Comparison of ENCODE assay signal across 11 cellular contexts in genomic region chr1:61141288-61142044, GRCh38. TPM values are rescaled to one million over a fixed set of nuclear protein-coding genes. Genes with fewer than 3 reads are reported as not detected.
DNase-seq lines count a peak whose midpoint lies in the region; ATAC-seq and TF ChIP-seq lines count a peak whose summit lies in the region.
"Had no signal": no experiment of that assay in that cellular context is flagged by ENCODE, and none has a peak within 500 bp of the region (broad histone marks: within the 10 kb centered on the region; RNA-seq: fewer than 3 reads in every experiment).

No MANE protein-coding gene starts in this region.

- H3K4me1 Mint-ChIP-seq in nephron = peaks cover 61% of the 10 kb centered on the region

- no peaks in the 10 kb centered on the region for H4K20me1 ChIP-seq in mammary epithelial cell (ENCODE audit: insufficient read depth, low read length)

- DNase-seq in DMS53 treated with DMSO at 0.1 percent for 48 hours (lab: John Stamatoyannopoulos, UW; ENCODE audit: unreplicated experiment) = peak; percentile 86
- DNase-seq in NCI-H2196 (lab: John Stamatoyannopoulos, UW; ENCODE audit: unreplicated experiment) = peak; percentile 76
- DNase-seq in mammary epithelial cell = peak; percentile 94
- no peak for DNase-seq in NCI-H82 (lab: John Stamatoyannopoulos, UW)
- DNase-seq: activated T-cell treated with anti-CD3 and anti-CD28 coated beads, Interleukin-2, amount 50 U/mL, for 4 hours; H9; NCI-H524 treated with DMSO at 0.1 percent for 48 hours had no signal

- H3K79me2 ChIP-seq in mammary epithelial cell (ENCODE audit: insufficient read depth, low read length) = peaks cover 27% of the 10 kb centered on the region

- BruUV-seq in mammary epithelial cell (replicated peaks; lab: Mats Ljungman, UMichigan) = no TSS peak

- no peaks in the 10 kb centered on the region for H3K27me3 ChIP-seq in mammary epithelial cell (ENCODE audit: insufficient read depth, low read length)

- no peaks in the 10 kb centered on the region for H3K36me3 ChIP-seq in mammary epithelial cell (ENCODE audit: insufficient read depth, low read length)

- 43% methylated on average over 9 of the region's 9 CpGs for WGBS in mammary epithelial cell (ENCODE audit: low coverage, missing lambda C conversion rate)

- TF ChIP-seq CTCF in mammary epithelial cell (conservative IDR thresholded peaks at IDR 0.05 in 1 of 2, IDR thresholded peaks at IDR 0.05 in 1 of 2; ENCODE audit: extremely low read depth in 1 of 2, insufficient read depth in 1 of 2, low read depth in 1 of 2, low read length in 2 of 2) (no peak), nephron (IDR thresholded peaks at IDR 0.05; ENCODE audit: unreplicated experiment in 3 of 3) (no peak)

- peak overlapping the region; percentile 77 for H3K27ac ChIP-seq in mammary epithelial cell (ENCODE audit: insufficient read depth, low read depth, low read length)

- H3K4me1 ChIP-seq in mammary epithelial cell (ENCODE audit: insufficient read depth, low read length) = peaks cover 42% of the 10 kb centered on the region

- ATAC-seq in HG02798 (IDR thresholded peaks at IDR 0.05; ENCODE audit: poor library complexity, unreplicated experiment) = no peak
- ATAC-seq in GM19023 (IDR thresholded peaks at IDR 0.05; ENCODE audit: unreplicated experiment) = no peak
- ATAC-seq in GM18858 (IDR thresholded peaks at IDR 0.05; ENCODE audit: unreplicated experiment) = no peak
- ATAC-seq: activated T-cell treated with anti-CD3 and anti-CD28 coated beads, Interleukin-2, amount 50 U/mL, for 4 hours had no signal

- dilution Hi-C loops in mammary epithelial cell (cut with HindIII; ENCODE audit: low sequenced_read_pairs) = no loop called here

- no peak overlapping the region for H2AFZ ChIP-seq in mammary epithelial cell (ENCODE audit: low read depth, low read length)

- CTCF ChIA-PET in mammary epithelial cell (lab: Charles Lee; ENCODE audit: low non-redundant PET) = no interaction called here

- peak overlapping the region in 2 of 3 experiments; percentile 48 to 72 for H3K27ac Mint-ChIP-seq in nephron
- H3K27ac Mint-ChIP-seq: H9 had no signal

- intact Hi-C loops in mammary epithelial cell (cut with micrococcal nuclease) = loop anchor here (1.0 to 5.0 kb wide), 5 partner anchors 63 to 311 kb away; no protein-coding TSS in a partner anchor

- no peak overlapping the region for H3K9ac ChIP-seq in mammary epithelial cell (ENCODE audit: insufficient read depth, low read length)

- no peak overlapping the region for H3K4me3 ChIP-seq in mammary epithelial cell (replicated peaks in 1 of 3; ENCODE audit: insufficient read depth in 1 of 3, low read depth in 2 of 3, low read length in 3 of 3)

- peak overlapping the region; percentile 51 for H3K4me2 ChIP-seq in mammary epithelial cell (ENCODE audit: insufficient read depth, low read depth, low read length)

- H3K36me3 Mint-ChIP-seq in nephron (ENCODE audit: low read depth) = peaks cover 36% of the 10 kb centered on the region

- H3K27me3 Mint-ChIP-seq in nephron (ENCODE audit: low read depth) = peaks cover 17% of the 10 kb centered on the region

- H3K9me3 Mint-ChIP-seq in nephron = no peaks in the 10 kb centered on the region
- H3K9me3 Mint-ChIP-seq: activated T-cell treated with anti-CD3 and anti-CD28 coated beads, Interleukin-2, amount 50 U/mL, for 4 hours; H9 had no signal

- no peaks in the 10 kb centered on the region for H3K9me3 ChIP-seq in mammary epithelial cell (replicated peaks; ENCODE audit: insufficient read depth, low read length)

- no peak overlapping the region for H3K4me3 Mint-ChIP-seq in nephron
- H3K4me3 Mint-ChIP-seq: activated T-cell treated with anti-CD3 and anti-CD28 coated beads, Interleukin-2, amount 50 U/mL, for 4 hours; H9 had no signal

- in situ Hi-C loops in mammary epithelial cell (cut with MboI; ENCODE audit: low sequenced_read_pairs in 2 of 2) = no loop called here

RNA-seq across cellular contexts. Expression of gene NFIA, which starts 59.1 kb away (rescaled TPM):
- 10 to 100 TPM in 1 of 2 donors, 1 to 10 TPM in 1; 8.7 to 33.2 TPM for total RNA-seq in mammary epithelial cell
- 27.8 TPM for polyA plus RNA-seq in mammary epithelial cell
- 49.5 TPM for polyA minus RNA-seq in mammary epithelial cell
